In genomic region chr1:40383488-40384412, GRCh38 we compare ENCODE assay signal across 8 cellular contexts. TPM values are rescaled to one million over a fixed set of nuclear protein-coding genes. Genes with fewer than 3 reads are reported as not detected.
DNase-seq lines count a peak whose midpoint lies in the region; ATAC-seq and TF ChIP-seq lines count a peak whose summit lies in the region.

No MANE protein-coding gene starts in this region.

- H2BK5ac ChIP-seq in IMR-90 (ENCODE audit: low read depth, low read length, poor library complexity, severe bottlenecking) (peak overlapping the region; percentile 91), trophoblast cell (ENCODE audit: low read depth, low read length, poor library complexity) (no peak overlapping the region)

- H3K9me3 ChIP-seq in IMR-90 (ENCODE audit: control insufficient read depth, insufficient read depth, low read length) (no peaks in the 10 kb centered on the region), mucosa of rectum (ENCODE audit: control insufficient read depth in 2 of 2, low read length in 2 of 2) (no peaks in the 10 kb centered on the region), trophoblast cell (ENCODE audit: insufficient read depth, low read depth, low read length) (no peaks in the 10 kb centered on the region), PC-9 (ENCODE audit: insufficient read depth, low read depth) (no peaks in the 10 kb centered on the region)

- peak overlapping the region; percentile 63 for H3K4me2 ChIP-seq in IMR-90 (ENCODE audit: low read depth, low read length)
- H3K4me2 ChIP-seq in trophoblast cell (ENCODE audit: low read length): no peak overlapping the region
- H3K4me2 ChIP-seq in PC-9: no peak overlapping the region

- peak overlapping the region; percentile 93 for H3K4ac ChIP-seq in IMR-90 (ENCODE audit: low read depth, low read length)
- H3K4ac ChIP-seq in trophoblast cell (ENCODE audit: low read depth, low read length): no peak overlapping the region

- no CpG with 5 or more reads among the region's 9 CpGs for WGBS in IMR-90 (ENCODE audit: extremely low coverage in 2 of 2, insufficient read length in 1 of 2), 2 experiments
- no CpG with 5 or more reads among the region's 9 CpGs for WGBS in trophoblast cell (ENCODE audit: extremely low coverage, insufficient coverage, insufficient read length)

- peak overlapping the region; percentile 92 for H3K23ac ChIP-seq in IMR-90 (ENCODE audit: low read depth, low read length)
- no peak overlapping the region for H3K23ac ChIP-seq in trophoblast cell (ENCODE audit: low read length)

- H3K27ac ChIP-seq in IMR-90 (ENCODE audit: insufficient read depth, low read length): peak overlapping the region; percentile 84
- H3K27ac ChIP-seq in mucosa of rectum (ENCODE audit: low read depth in 2 of 2, low read length in 2 of 2): peak overlapping the region; percentile 85 to 92
- no peak overlapping the region for H3K27ac ChIP-seq in trophoblast cell (ENCODE audit: low read depth, low read length)
- no peak overlapping the region for H3K27ac ChIP-seq in PC-9

- TF ChIP-seq CTCF in IMR-90 (conservative IDR thresholded peaks at IDR 0.05; ENCODE audit: low read depth, low read length): no peak
- no peak for TF ChIP-seq CTCF in PC-9 (conservative IDR thresholded peaks at IDR 0.05)

- peak overlapping the region; percentile 63 for H2BK15ac ChIP-seq in IMR-90 (ENCODE audit: low read depth, low read length)

- dilution Hi-C loops in IMR-90 (cut with HindIII; ENCODE audit: low sequenced_read_pairs, unreplicated experiment): no loop called here

- POLR2A ChIA-PET in IMR-90 (lab: Charles Lee; ENCODE audit: unreplicated experiment) (interaction anchor here (0.5 kb wide), 1 partner anchor 84 kb away, joined by 4 read pairs; no protein-coding TSS in a partner anchor), PC-9 (lab: Charles Lee; ENCODE audit: unreplicated experiment) (no interaction called here)

- peak overlapping the region; percentile 91 for H4K91ac ChIP-seq in IMR-90 (ENCODE audit: insufficient read depth, low read depth, low read length)
- no peak overlapping the region for H4K91ac ChIP-seq in trophoblast cell (ENCODE audit: low read depth, low read length)

- H3K79me2 ChIP-seq in trophoblast cell (ENCODE audit: control insufficient read depth, insufficient read depth, low read length, poor library complexity) (no peaks in the 10 kb centered on the region), PC-9 (ENCODE audit: low read depth) (peaks cover 19% of the 10 kb centered on the region; the same call in 1 of the 2 replicates)

- intact Hi-C loops in IMR-90 (cut with micrococcal nuclease) (no loop called here), PC-9 (cut with micrococcal nuclease; ENCODE audit: unreplicated experiment) (no loop called here)

- no peak overlapping the region for H4K12ac ChIP-seq in trophoblast cell (ENCODE audit: low read depth, low read length)

- H4K8ac ChIP-seq in IMR-90 (ENCODE audit: low read depth in 2 of 2, low read length in 2 of 2): peak overlapping the region; percentile 46 to 87
- H4K8ac ChIP-seq in trophoblast cell (ENCODE audit: low read depth, low read length): no peak overlapping the region

- H3K18ac ChIP-seq in IMR-90 (ENCODE audit: low read depth, low read length) (peak overlapping the region; percentile 80), trophoblast cell (ENCODE audit: low read length) (no peak overlapping the region)

- no peaks in the 10 kb centered on the region for H3K27me3 ChIP-seq in IMR-90 (ENCODE audit: control insufficient read depth, insufficient read depth, low read length)
- no peaks in the 10 kb centered on the region for H3K27me3 ChIP-seq in mucosa of rectum (ENCODE audit: control insufficient read depth in 2 of 2, insufficient read depth in 2 of 2, low read length in 2 of 2)
- H3K27me3 ChIP-seq in trophoblast cell (ENCODE audit: insufficient read depth, low read length): no peaks in the 10 kb centered on the region
- no peaks in the 10 kb centered on the region for H3K27me3 ChIP-seq in PC-9 (ENCODE audit: insufficient read depth, low read depth)

- H3K56ac ChIP-seq in IMR-90 (ENCODE audit: extremely low read depth, insufficient read depth, low read length): peak overlapping the region; percentile 74

- peak overlapping the region; percentile 31; the same call in 1 of the 2 replicates for H2BK20ac ChIP-seq in IMR-90 (ENCODE audit: low read depth, low read length)

- DNase-seq in AG08396 (ENCODE audit: low spot score) (peak; percentile 26), IMR-90 (peak; percentile 93), astrocyte of the hippocampus (ENCODE audit: low read depth, low spot score) (peak; percentile 20), trophoblast cell (no peak), H4 (ENCODE audit: low spot score) (no peak), PC-9 (no peak)

- H2BK120ac ChIP-seq in IMR-90 (ENCODE audit: low read depth, low read length) (peak overlapping the region; percentile 88), trophoblast cell (ENCODE audit: insufficient read depth, low read length, poor library complexity) (no peak overlapping the region)

- H3K4me1 ChIP-seq in IMR-90 (ENCODE audit: control insufficient read depth, insufficient read depth, low read length) (peaks cover 18% of the 10 kb centered on the region), mucosa of rectum (ENCODE audit: control insufficient read depth in 2 of 2, insufficient read depth in 2 of 2, low read length in 2 of 2) (peaks cover 26 to 29% of the 10 kb centered on the region in 2 donors), trophoblast cell (ENCODE audit: control insufficient read depth in 1 of 2, insufficient read depth in 2 of 2, low read length in 2 of 2) (no peaks in the 10 kb centered on the region), PC-9 (replicated peaks; ENCODE audit: insufficient read depth) (no peaks in the 10 kb centered on the region)

- H4K20me1 ChIP-seq in IMR-90 (ENCODE audit: insufficient read depth, low read length) (peaks cover 5% of the 10 kb centered on the region; the same call in 1 of the 2 replicates), PC-9 (ENCODE audit: insufficient read depth) (no peaks in the 10 kb centered on the region)

- H3K14ac ChIP-seq in IMR-90 (replicated peaks; ENCODE audit: low read depth, low read length) (peak overlapping the region; percentile 88; the same call in 1 of the 2 replicates), trophoblast cell (ENCODE audit: low read length) (no peak overlapping the region)

- H2AK5ac ChIP-seq in IMR-90 (ENCODE audit: low read depth, low read length) (peak overlapping the region; percentile 85), trophoblast cell (ENCODE audit: low read length) (no peak overlapping the region)

- TF ChIP-seq RAD21 in IMR-90 (IDR thresholded peaks at IDR 0.05; ENCODE audit: low read length): no peak

- CTCF ChIA-PET in IMR-90 (lab: Yijun Ruan, JAX): interaction anchor here (0.6 to 0.9 kb wide), 2 partner anchors 240 to 645 kb away, joined by 3 to 4 read pairs; no protein-coding TSS in a partner anchor
- CTCF ChIA-PET in PC-9 (lab: Charles Lee): no interaction called here

- no peak overlapping the region for H2BK12ac ChIP-seq in trophoblast cell (ENCODE audit: low read length)

- H3K9ac ChIP-seq in IMR-90 (ENCODE audit: low read depth, low read length) (peak overlapping the region; percentile 55), mucosa of rectum (ENCODE audit: low read depth in 1 of 2, low read length in 2 of 2) (peak overlapping the region; percentile 52 to 77), trophoblast cell (ENCODE audit: low read length) (no peak overlapping the region)

- H2AFZ ChIP-seq in IMR-90 (replicated peaks; ENCODE audit: low read length, poor library complexity): peak overlapping the region; percentile 69
- no peak overlapping the region for H2AFZ ChIP-seq in trophoblast cell (ENCODE audit: insufficient read depth, low read length, poor library complexity)
- H2AFZ ChIP-seq in PC-9: no peak overlapping the region

- H3K36me3 ChIP-seq in IMR-90 (ENCODE audit: control insufficient read depth, insufficient read depth, low read length) (no peaks in the 10 kb centered on the region), mucosa of rectum (ENCODE audit: control insufficient read depth in 2 of 2, insufficient read depth in 2 of 2, low read length in 2 of 2) (no peaks in the 10 kb centered on the region), trophoblast cell (ENCODE audit: control insufficient read depth in 1 of 2, insufficient read depth in 2 of 2, low read length in 2 of 2) (no peaks in the 10 kb centered on the region), PC-9 (ENCODE audit: low read depth) (no peaks in the 10 kb centered on the region)

- in situ Hi-C loops in IMR-90 (cut with MboI; ENCODE audit: low sequenced_read_pairs): no loop called here

- no peaks in the 10 kb centered on the region for H3F3A ChIP-seq in PC-9 (ENCODE audit: insufficient read depth, low read depth)

- H3K4me3 ChIP-seq in IMR-90 (ENCODE audit: insufficient read depth, low read depth, low read length) (0 out of 2 replicates have a peak overlapping the region, but pooled peaks have one; percentile 2), mucosa of rectum (ENCODE audit: low read length in 2 of 2) (peak overlapping the region; percentile 3 to 10), trophoblast cell (ENCODE audit: low read depth, low read length) (no peak overlapping the region), PC-9 (no peak overlapping the region)

- H3K9me2 ChIP-seq in PC-9 (ENCODE audit: insufficient read depth): no peaks in the 10 kb centered on the region

- BruUV-seq in IMR-90 (replicated peaks; lab: Mats Ljungman, UMichigan) (TSS peak; percentile 10), PC-9 (replicated peaks; lab: Mats Ljungman, UMichigan) (no TSS peak)

- peak; percentile 58 for ATAC-seq in IMR-90 (ENCODE audit: low read depth)
- no peak for ATAC-seq in HG03432 (IDR thresholded peaks at IDR 0.05; ENCODE audit: unreplicated experiment)

- peak overlapping the region; percentile 16 for H4K5ac ChIP-seq in IMR-90 (ENCODE audit: low read depth, low read length)

- TF ChIP-seq POLR2A in IMR-90 (IDR thresholded peaks at IDR 0.05; ENCODE audit: low read depth, low read length): no peak

- H3K9me1 ChIP-seq in IMR-90 (ENCODE audit: insufficient read depth, low read length): peaks cover 12% of the 10 kb centered on the region

- peaks cover 21 to 63% of the 10 kb centered on the region in 2 experiments for H3K79me1 ChIP-seq in IMR-90 (ENCODE audit: low read depth in 1 of 2, low read length in 2 of 2)
- no peaks in the 10 kb centered on the region for H3K79me1 ChIP-seq in trophoblast cell (ENCODE audit: low read length)

- no peak overlapping the region for H2AK9ac ChIP-seq in IMR-90 (replicated peaks; ENCODE audit: low read depth, low read length, poor library complexity)

TF ChIP-seq in IMR-90, 13 proteins besides CTCF, POLR2A, EP300 and RAD21 (continues in another document):
- peak; percentile 19; the same call in 1 of the 2 replicates for TF ChIP-seq MAFK (IDR thresholded peaks at IDR 0.05; ENCODE audit: low read depth, low read length)

RNA-seq across cellular contexts. Expression of gene SMAP2, which starts 10.2 kb away (rescaled TPM):
- total RNA-seq in IMR-90 (2012; rRNA removed): 30.1 and 33.6 TPM in 2 replicates
- polyA plus RNA-seq in IMR-90 (2012; rRNA removed): 29.1 and 31.0 TPM in 2 replicates
- polyA plus RNA-seq in IMR-90 (2012; cell fraction: cytosol; rRNA removed): 15.8 and 20.4 TPM in 2 replicates
- 20.5 and 30.1 TPM in 2 replicates for polyA plus RNA-seq in IMR-90 (2012; cell fraction: nucleus; rRNA removed; ENCODE audit: low replicate concordance)
- 9.8 and 10.1 TPM in 2 replicates for polyA plus RNA-seq in trophoblast cell (2013)
- 23.1 and 24.1 TPM in 2 replicates for total RNA-seq in H4 (2014; rRNA removed; shearing (Covaris generic))
- 12.9 and 19.7 TPM in 2 replicates for total RNA-seq in PC-9 (2021)

Comparison
In these comparisons a context has a peak if more than half of its experiments do, and no peak if none do; other contexts are left out.
1. DNase-seq: peak in AG08396 (single experiment), IMR-90 (single experiment) and astrocyte of the hippocampus (single experiment); none in trophoblast cell (0 of 2), H4 (single experiment) and PC-9 (0 of 2).
2. H3K27ac ChIP-seq: peak in IMR-90 (single experiment) and mucosa of rectum (2 of 2); none in trophoblast cell (single experiment) and PC-9 (single experiment).
3. H3K4me3 ChIP-seq: peak in IMR-90 (single experiment) and mucosa of rectum (2 of 2); none in trophoblast cell (single experiment) and PC-9 (single experiment).